16 cellular contexts compared by ENCODE assay signal in the genomic region with DNA sequence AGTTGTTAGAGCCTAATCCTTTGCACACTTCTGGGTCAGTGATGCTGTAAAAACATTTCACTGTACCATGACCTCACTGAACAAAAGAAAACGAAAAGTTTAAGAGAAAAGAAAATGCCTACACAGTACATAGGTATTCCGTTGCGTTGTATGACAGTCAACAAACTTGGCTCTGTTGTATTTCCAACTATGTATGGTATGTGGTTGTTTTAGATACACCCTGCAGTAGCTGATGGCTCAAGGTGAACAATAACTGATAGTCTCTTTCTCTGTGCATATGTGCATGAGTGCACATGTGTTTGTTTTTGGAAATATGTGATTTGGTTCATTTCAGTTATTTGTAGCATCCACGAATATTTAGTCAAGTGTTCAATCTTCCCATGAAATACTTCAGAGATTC.
"Had no signal": no experiment of that assay in that cellular context is flagged by ENCODE, and none has a peak within 500 bp of the region (broad histone marks: within the 10 kb centered on the region; RNA-seq: fewer than 3 reads in every experiment).

No MANE protein-coding gene starts in this region.

- H3K36me3 ChIP-seq: right atrium auricular region, stomach, thoracic aorta had no signal

- H3K4me3 Mint-ChIP-seq: activated CD4-positive, alpha-beta T cell treated with anti-CD3 and anti-CD28 coated beads, Interleukin-2, amount 10 ng/mL, durations not matched to agents 24 days and 14 days; activated naive CD4-positive, alpha-beta T cell treated with anti-CD3 and anti-CD28 coated beads for 36 hours; activated T-helper 1 cell treated with anti-CD3 and anti-CD28 coated beads, Interleukin-12 subunit alpha, Interleukin-12 subunit beta, Interleukin-2, Interleukin-4 antibody, amounts not matched to agents 30 ng/mL and 10 ng/mL and 1 ng/mL, durations not matched to agents 14 hours and 24 hours and 36 hours; brain; naive thymus-derived CD4-positive, alpha-beta T cell had no signal

- H3K9me3 ChIP-seq: right atrium auricular region, stomach, thoracic aorta had no signal

- H3K9me3 Mint-ChIP-seq: activated CD4-positive, alpha-beta T cell treated with anti-CD3 and anti-CD28 coated beads, Interleukin-2, amount 10 ng/mL, durations not matched to agents 24 days and 14 days; activated naive CD4-positive, alpha-beta T cell treated with anti-CD3 and anti-CD28 coated beads for 36 hours; activated T-helper 1 cell treated with anti-CD3 and anti-CD28 coated beads, Interleukin-12 subunit alpha, Interleukin-12 subunit beta, Interleukin-2, Interleukin-4 antibody, amounts not matched to agents 30 ng/mL and 10 ng/mL and 1 ng/mL, durations not matched to agents 14 hours and 24 hours and 36 hours; brain had no signal

- DNase-seq: activated CD4-positive, alpha-beta T cell treated with anti-CD3 and anti-CD28 coated beads, Interleukin-2, amount 10 ng/mL, durations not matched to agents 24 days and 14 days; activated naive CD4-positive, alpha-beta T cell treated with anti-CD3 and anti-CD28 coated beads for 36 hours; hypothalamus; left colon; naive thymus-derived CD4-positive, alpha-beta T cell; small intestine; stomach; T-helper 1 cell had no signal

- H3K27me3 ChIP-seq: right atrium auricular region, stomach had no signal

- H3K4me3 ChIP-seq: lung, right atrium auricular region, stomach had no signal

- H3K4me1 ChIP-seq: right atrium auricular region had no signal

- H3K27ac ChIP-seq: right atrium auricular region, stomach, thoracic aorta had no signal

- FAIRE-seq: colon, endothelial cell of umbilical vein, small intestine, urothelium cell line had no signal

- H3K27me3 Mint-ChIP-seq: brain had no signal

- H3K27ac Mint-ChIP-seq: activated CD4-positive, alpha-beta T cell treated with anti-CD3 and anti-CD28 coated beads, Interleukin-2, amount 10 ng/mL, durations not matched to agents 24 days and 14 days; activated naive CD4-positive, alpha-beta T cell treated with anti-CD3 and anti-CD28 coated beads for 36 hours; activated T-helper 1 cell treated with anti-CD3 and anti-CD28 coated beads, Interleukin-12 subunit alpha, Interleukin-12 subunit beta, Interleukin-2, Interleukin-4 antibody, amounts not matched to agents 30 ng/mL and 10 ng/mL and 1 ng/mL, durations not matched to agents 14 hours and 24 hours and 36 hours; brain; naive thymus-derived CD4-positive, alpha-beta T cell had no signal

- H3K4me1 Mint-ChIP-seq: activated CD4-positive, alpha-beta T cell treated with anti-CD3 and anti-CD28 coated beads, Interleukin-2, amount 10 ng/mL, durations not matched to agents 24 days and 14 days; naive thymus-derived CD4-positive, alpha-beta T cell had no signal

- H3K36me3 Mint-ChIP-seq: brain; naive thymus-derived CD4-positive, alpha-beta T cell had no signal
